1 cellular context compared by ENCODE assay signal in genomic region chr14:97401714-97402113, GRCh38.
A peak's percentile ranks its signal among the peaks of the same experiment; 100 is the strongest.
TF ChIP-seq lines count a peak whose summit lies in the region.

No MANE protein-coding gene starts in this region.

TF ChIP-seq in GM12878, 131 proteins besides CTCF, POLR2A, EP300 and RAD21 (continued from another document):
- TF ChIP-seq STAT3 (IDR thresholded peaks at IDR 0.05; ENCODE audit: low read depth, low read length): no peak
- no peak for TF ChIP-seq CBFB (IDR thresholded peaks at IDR 0.05; ENCODE audit: low read depth)
- TF ChIP-seq BHLHE40 (IDR thresholded peaks at IDR 0.05; ENCODE audit: borderline replicate concordance in 1 of 2, low read depth in 2 of 2, low read length in 1 of 2): no peak
- no peak for TF ChIP-seq SIX5 (IDR thresholded peaks at IDR 0.05; ENCODE audit: low read depth, low read length, severe bottlenecking)
- TF ChIP-seq HDGF (IDR thresholded peaks at IDR 0.05): no peak
- TF ChIP-seq EGR1 (IDR thresholded peaks at IDR 0.05; ENCODE audit: borderline replicate concordance in 1 of 2, low read depth in 2 of 2, low read length in 2 of 2): peak in 1 of 2 experiments; percentile 39; a peak in 1 of 3 replicates
- TF ChIP-seq IRF4 (IDR thresholded peaks at IDR 0.05; ENCODE audit: low read depth, low read length): no peak
- TF ChIP-seq MTA2 (IDR thresholded peaks at IDR 0.05; ENCODE audit: low read depth): no peak
- TF ChIP-seq KLF5 (IDR thresholded peaks at IDR 0.05; ENCODE audit: partially characterized antibody): no peak
- no peak for TF ChIP-seq ATF7 (IDR thresholded peaks at IDR 0.05; ENCODE audit: low read depth)
- no peak for TF ChIP-seq NFYA (IDR thresholded peaks at IDR 0.05; ENCODE audit: borderline replicate concordance, low read depth, low read length)
- TF ChIP-seq NR2C1 (IDR thresholded peaks at IDR 0.05): no peak
- no peak for TF ChIP-seq BCLAF1 (IDR thresholded peaks at IDR 0.05)
- TF ChIP-seq PKNOX1 (IDR thresholded peaks at IDR 0.05): peak; percentile 89
